ENCODE assay signal across 25 cellular contexts in genomic region chr2:100628506-100628905, GRCh38.
"Had no signal": no experiment of that assay in that cellular context is flagged by ENCODE, and none has a peak within 500 bp of the region (broad histone marks: within the 10 kb centered on the region; RNA-seq: fewer than 3 reads in every experiment).

No MANE protein-coding gene starts in this region.

- H3K4me2 ChIP-seq: SK-N-SH had no signal

- H3K9me3 ChIP-seq: adrenal gland, breast epithelium, SK-N-SH had no signal

- H3K27me3 ChIP-seq: adrenal gland, breast epithelium had no signal

- H3K9me3 Mint-ChIP-seq: activated naive CD8-positive, alpha-beta T cell treated with anti-CD3 and anti-CD28 coated beads, Interleukin-2, amount 10 ng/mL, durations not matched to agents 7 days and 5 days; activated T-helper 2 cell treated with anti-CD3 and anti-CD28 coated beads, Interferon-gamma antibody, Interleukin-2, Interleukin-4, amounts not matched to agents 10 μg/mL and 5 μg/mL and 100 μg/mL, durations not matched to agents 14 hours and 24 hours and 36 hours had no signal

- H3K4me3 Mint-ChIP-seq: activated CD4-positive, alpha-beta T cell treated with anti-CD3 and anti-CD28 coated beads for 36 hours; activated CD8-positive, alpha-beta T cell treated with anti-CD3 and anti-CD28 coated beads, Interleukin-2, amount 10 ng/mL, durations not matched to agents 7 days and 5 days; activated naive CD8-positive, alpha-beta T cell treated with anti-CD3 and anti-CD28 coated beads, Interleukin-2, amount 10 ng/mL, durations not matched to agents 7 days and 5 days had no signal

- H3K4me3 ChIP-seq: adrenal gland, breast epithelium had no signal

- H3K9ac ChIP-seq: SK-N-SH had no signal

- H3K4me1 ChIP-seq: adrenal gland, breast epithelium had no signal

- H3K27ac Mint-ChIP-seq: activated CD4-positive, alpha-beta T cell treated with anti-CD3 and anti-CD28 coated beads for 36 hours; activated CD8-positive, alpha-beta T cell treated with anti-CD3 and anti-CD28 coated beads, Interleukin-2, amount 10 ng/mL, durations not matched to agents 7 days and 5 days; activated naive CD8-positive, alpha-beta T cell treated with anti-CD3 and anti-CD28 coated beads, Interleukin-2, amount 10 ng/mL, durations not matched to agents 7 days and 5 days; activated T-helper 2 cell treated with anti-CD3 and anti-CD28 coated beads, Interferon-gamma antibody, Interleukin-2, Interleukin-4, amounts not matched to agents 10 μg/mL and 5 μg/mL and 100 μg/mL, durations not matched to agents 14 hours and 24 hours and 36 hours had no signal

- H3K36me3 ChIP-seq: adrenal gland, breast epithelium had no signal

- H3K27ac ChIP-seq: adrenal gland, breast epithelium, VCaP had no signal

- DNase-seq: activated CD4-positive, alpha-beta T cell treated with anti-CD3 and anti-CD28 coated beads for 36 hours; activated CD8-positive, alpha-beta T cell treated with anti-CD3 and anti-CD28 coated beads, Interleukin-2, amount 10 ng/mL, durations not matched to agents 7 days and 5 days; activated gamma-delta T cell treated with Interleukin-2 at 50 U/mL for 16 hours; activated naive CD4-positive, alpha-beta T cell treated with anti-CD3 and anti-CD28 coated beads, Interleukin-2, amount 50 U/mL, for 16 hours; activated naive CD8-positive, alpha-beta T cell treated with anti-CD3 and anti-CD28 coated beads, Interleukin-2, amount 10 ng/mL, durations not matched to agents 7 days and 5 days; activated T-cell treated with anti-CD3 and anti-CD28 coated beads, Interleukin-2, amount 50 U/mL, for 48 hours; adrenal gland; anterior cingulate cortex; caudate nucleus; KG1; NCI-H1092; NCI-H1417; NCI-H1694; NCI-H2029; NCI-H2107; NCI-H2171 treated with DMSO at 0.1 percent for 48 hours; NCI-H226; NCI-H526; NCI-H774; RPMI8226; SK-N-SH; T-helper 1 cell had no signal

- H3K36me3 Mint-ChIP-seq: activated naive CD8-positive, alpha-beta T cell treated with anti-CD3 and anti-CD28 coated beads, Interleukin-2, amount 10 ng/mL, durations not matched to agents 7 days and 5 days had no signal

- H3K27me3 Mint-ChIP-seq: activated CD4-positive, alpha-beta T cell treated with anti-CD3 and anti-CD28 coated beads for 36 hours had no signal

- H3K9me2 ChIP-seq: SK-N-SH had no signal
